8 cellular contexts compared by ENCODE assay signal in genomic region chr1:101239095-101240040, GRCh38. TPM values are rescaled to one million over a fixed set of nuclear protein-coding genes. Genes with fewer than 3 reads are reported as not detected.
DNase-seq lines count a peak whose midpoint lies in the region; ATAC-seq lines count a peak whose summit lies in the region.

No MANE protein-coding gene starts in this region.

- no peak overlapping the region for H3K4me2 ChIP-seq in GM23248 (ENCODE audit: unreplicated experiment)

- peaks cover 36% of the 10 kb centered on the region for H3K79me2 ChIP-seq in GM23248 (ENCODE audit: insufficient read depth)

- H3K4me3 Mint-ChIP-seq in activated CD4-positive, alpha-beta memory T cell treated with anti-CD3 and anti-CD28 coated beads, Interleukin-2, amount 10 ng/mL, durations not matched to agents 7 days and 5 days: peak overlapping the region; percentile 95

- peaks cover 11% of the 10 kb centered on the region for H3F3A ChIP-seq in GM23248 (ENCODE audit: insufficient read depth)

- 93 to 94% methylated on average over 42 of the region's 42 CpGs for WGBS in GM23248 (ENCODE audit: low coverage in 1 of 2, low lambda C conversion rate in 2 of 2, missing lambda C conversion rate in 2 of 2), 2 experiments
- WGBS in esophagus, 2 donors: 75 to 78% methylated on average over 42 of the region's 42 CpGs

- CTCF ChIA-PET in activated CD4-positive, alpha-beta memory T cell treated with anti-CD3 and anti-CD28 coated beads, Interleukin-2, amount 10 ng/mL, durations not matched to agents 7 days and 5 days (lab: Charles Lee): interaction anchor here (0.9 to 10.0 kb wide), 49 partner anchors 9 to 343 kb away, joined by 3 to 244 read pairs (median 5); partner anchors contain the start of gene DPH5

- no peak for ATAC-seq in HG03280 (IDR thresholded peaks at IDR 0.05; ENCODE audit: unreplicated experiment)

- H3K27me3 Mint-ChIP-seq in activated CD4-positive, alpha-beta memory T cell treated with anti-CD3 and anti-CD28 coated beads, Interleukin-2, amount 10 ng/mL, durations not matched to agents 7 days and 5 days: no peaks in the 10 kb centered on the region

- H3K27ac ChIP-seq in GM23248 (no peak overlapping the region), esophagus (ENCODE audit: low read depth in 2 of 2, low read length in 1 of 2) (peak overlapping the region; percentile 18 to 38)

- H3K9me2 ChIP-seq in GM23248 (ENCODE audit: insufficient read depth): no peaks in the 10 kb centered on the region

- H3K36me3 Mint-ChIP-seq in activated CD4-positive, alpha-beta memory T cell treated with anti-CD3 and anti-CD28 coated beads, Interleukin-2, amount 10 ng/mL, durations not matched to agents 7 days and 5 days (ENCODE audit: low read depth): peaks cover 86% of the 10 kb centered on the region

- H3K4me1 ChIP-seq in GM23248 (ENCODE audit: insufficient read depth) (peaks cover 6% of the 10 kb centered on the region; the same call in 1 of the 2 replicates), esophagus (ENCODE audit: control insufficient read depth in 2 of 2, insufficient read depth in 2 of 2, low read length in 1 of 2) (peaks cover 6 to 8% of the 10 kb centered on the region in 2 donors)

- H4K20me1 ChIP-seq in GM23248 (ENCODE audit: insufficient read depth): no peaks in the 10 kb centered on the region

- H3K9ac ChIP-seq in GM23248: no peak overlapping the region

- DNase-seq in GM23248 (no peak), cerebellar nuclear complex (lab: John Stamatoyannopoulos, UW) (no peak), globus pallidus (ENCODE audit: low spot score) (no peak), NCI-H1694 (lab: John Stamatoyannopoulos, UW) (no peak)
- peak; percentile 84 for DNase-seq in activated CD4-positive, alpha-beta memory T cell treated with anti-CD3 and anti-CD28 coated beads, Interleukin-2, amount 10 ng/mL, durations not matched to agents 7 days and 5 days
- DNase-seq in stimulated activated CD4-positive, alpha-beta T cell treated with anti-CD3 and anti-CD28 coated beads, Interleukin-2, amount 100 ng/mL, for 48 hours: peak; percentile 47 to 51

- peak overlapping the region; percentile 88; the same call in 1 of the 2 replicates for H3K4me3 ChIP-seq in GM23248
- peak overlapping the region in 1 of 2 donors; percentile 25 for H3K4me3 ChIP-seq in esophagus (ENCODE audit: low read depth in 1 of 2, low read length in 2 of 2)

- H3K9me3 ChIP-seq in GM23248 (ENCODE audit: low read depth): no peaks in the 10 kb centered on the region
- H3K9me3 ChIP-seq in esophagus (ENCODE audit: control insufficient read depth in 2 of 2, insufficient read depth in 1 of 2, low read depth in 1 of 2, low read length in 1 of 2): no peaks in the 10 kb centered on the region

- no peaks in the 10 kb centered on the region for H3K9me3 Mint-ChIP-seq in activated CD4-positive, alpha-beta memory T cell treated with anti-CD3 and anti-CD28 coated beads, Interleukin-2, amount 10 ng/mL, durations not matched to agents 7 days and 5 days

- peak overlapping the region; percentile 98 for H3K27ac Mint-ChIP-seq in activated CD4-positive, alpha-beta memory T cell treated with anti-CD3 and anti-CD28 coated beads, Interleukin-2, amount 10 ng/mL, durations not matched to agents 7 days and 5 days

- peaks cover 12% of the 10 kb centered on the region for H3K36me3 ChIP-seq in GM23248 (ENCODE audit: low read depth)
- no peaks in the 10 kb centered on the region for H3K36me3 ChIP-seq in esophagus (ENCODE audit: control insufficient read depth in 2 of 2, insufficient read depth in 2 of 2, low read length in 1 of 2)

- H3K27me3 ChIP-seq in GM23248 (replicated peaks; ENCODE audit: insufficient read depth) (no peaks in the 10 kb centered on the region), esophagus (ENCODE audit: control insufficient read depth in 1 of 2, insufficient read depth in 2 of 2, low read length in 2 of 2) (no peaks in the 10 kb centered on the region)

- no peak overlapping the region for H2AFZ ChIP-seq in GM23248

- in situ Hi-C loops in GM23248 (cut with MboI): no loop called here

- H3K4me1 Mint-ChIP-seq in activated CD4-positive, alpha-beta memory T cell treated with anti-CD3 and anti-CD28 coated beads, Interleukin-2, amount 10 ng/mL, durations not matched to agents 7 days and 5 days: peaks cover 50% of the 10 kb centered on the region

- POLR2A ChIA-PET in activated CD4-positive, alpha-beta memory T cell treated with anti-CD3 and anti-CD28 coated beads, Interleukin-2, amount 10 ng/mL, durations not matched to agents 7 days and 5 days (lab: Charles Lee): interaction anchor here (0.7 to 15.2 kb wide), 41 partner anchors 7 to 344 kb away, joined by 3 to 391 read pairs (median 6); partner anchors contain the start of genes DPH5, EXTL2 and SLC30A7

RNA-seq across cellular contexts. Expression of gene S1PR1, which starts 2.5 kb away (rescaled TPM):
- 42.6 and 44.3 TPM in 2 replicates for total RNA-seq in GM23248 (2014; rRNA removed; shearing (Covaris generic))
- polyA plus RNA-seq in GM23248 (2016; fragmentation: Nextera tagmentation; extraction: Ambion mirVana) (48.5 and 52.2 TPM in 2 replicates), esophagus (1 to 10 TPM; 2.4 to 6.0 TPM)
- 100 to 1,000 TPM; 219 to 220 TPM for total RNA-seq in activated CD4-positive, alpha-beta memory T cell treated with anti-CD3 and anti-CD28 coated beads, Interleukin-2, amount 10 ng/mL, durations not matched to agents 7 days and 5 days

Comparison
In these comparisons a context has a peak if more than half of its experiments do, and no peak if none do; other contexts are left out.
1. DNase-seq: peak in activated CD4-positive, alpha-beta memory T cell treated with anti-CD3 and anti-CD28 coated beads, Interleukin-2, amount 10 ng/mL, durations not matched to agents 7 days and 5 days (single experiment) and stimulated activated CD4-positive, alpha-beta T cell treated with anti-CD3 and anti-CD28 coated beads, Interleukin-2, amount 100 ng/mL, for 48 hours (2 of 2); none in GM23248 (single experiment), cerebellar nuclear complex (0 of 2), globus pallidus (single experiment) and NCI-H1694 (single experiment).